Comparison of ENCODE assay signal across 16 cellular contexts in the genomic region with DNA sequence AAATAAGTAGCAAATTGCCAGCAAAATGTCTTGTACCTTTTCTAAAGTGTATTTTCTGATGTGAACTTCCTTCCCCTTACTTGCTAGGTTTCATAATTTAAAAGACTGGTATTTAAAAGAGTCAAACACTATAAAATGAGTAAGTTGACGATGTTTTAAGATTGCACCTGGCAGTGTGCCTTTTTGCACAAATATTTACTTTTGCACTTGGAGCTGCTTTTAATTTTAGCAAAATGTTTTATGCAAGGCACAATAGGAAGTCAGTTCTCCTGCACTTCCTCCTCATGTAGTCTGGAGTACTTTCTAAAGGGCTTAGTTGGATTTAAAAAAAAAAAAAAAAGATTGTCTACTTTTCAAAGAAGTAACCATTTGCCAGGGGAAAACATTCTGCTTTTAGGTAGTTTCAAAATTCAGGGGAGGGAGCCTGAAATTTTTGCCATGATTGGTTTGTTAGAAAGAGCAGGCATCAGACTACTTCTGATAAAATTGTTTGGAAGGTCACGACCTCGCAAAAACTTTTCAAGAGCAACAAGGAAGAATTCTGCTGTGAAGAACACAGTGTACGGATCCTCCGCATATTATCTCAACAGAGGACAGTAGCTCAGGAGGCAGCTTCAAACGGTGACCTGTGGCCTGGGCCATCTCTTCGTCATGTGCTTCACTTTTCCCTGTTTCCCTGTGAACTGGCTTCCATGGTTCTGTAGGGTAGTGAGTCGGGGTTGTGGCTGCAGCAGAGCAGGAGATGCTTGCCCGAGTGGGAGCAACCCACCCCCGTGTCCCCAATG.
DNase-seq lines count a peak whose midpoint lies in the region; FAIRE-seq and TF ChIP-seq lines count a peak whose summit lies in the region.
"Had no signal": no experiment of that assay in that cellular context is flagged by ENCODE, and none has a peak within 500 bp of the region (broad histone marks: within the 10 kb centered on the region; RNA-seq: fewer than 3 reads in every experiment).

No MANE protein-coding gene starts in this region.

- no peak for FAIRE-seq in H54 (lab: Jason Lieb, UNC)
- FAIRE-seq: endometrium had no signal

- in situ Hi-C loops in KBM-7 (cut with MboI; ENCODE audit: low pct_unique_long_range_greater_than_20kb, low sequenced_read_pairs), result no loop called here

- TF ChIP-seq POLR2A in H54 (IDR thresholded peaks at IDR 0.05; ENCODE audit: low read depth, low read length), result no peak

- DNase-seq in DMS79 treated with DMSO at 0.1 percent for 48 hours (lab: John Stamatoyannopoulos, UW) (peak; percentile 18), DMS79 (lab: John Stamatoyannopoulos, UW) (no peak), KBM-7 (peak; percentile 27), RPMI8226 (peak; percentile 15), medulla oblongata (ENCODE audit: extremely low spot score) (peak; percentile 7), T-helper 9 cell (no peak), H54 (ENCODE audit: insufficient read length, low spot score) (no peak), cerebellum (ENCODE audit: low spot score) (no peak)
- DNase-seq: activated CD4-positive, alpha-beta T cell treated with anti-CD3 and anti-CD28 coated beads, Interleukin-2, amount 10 ng/mL, durations not matched to agents 24 days and 14 days; activated naive CD8-positive, alpha-beta T cell treated with anti-CD3 and anti-CD28 coated beads, Interleukin-2, amount 50 U/mL, for 24 hours; heart right ventricle; NCI-H1694; NCI-H2171 treated with DMSO at 0.1 percent for 48 hours; NCI-H82; occipital lobe had no signal

Comparison
In these comparisons a context has a peak if more than half of its experiments do, and no peak if none do; other contexts are left out.
1. DNase-seq: peak in DMS79 treated with DMSO at 0.1 percent for 48 hours (single experiment), KBM-7 (single experiment), RPMI8226 (single experiment) and medulla oblongata (single experiment); none in DMS79 (single experiment), T-helper 9 cell (single experiment), H54 (single experiment) and cerebellum (single experiment).